ENCODE assay signal across 8 cellular contexts in the genomic region with DNA sequence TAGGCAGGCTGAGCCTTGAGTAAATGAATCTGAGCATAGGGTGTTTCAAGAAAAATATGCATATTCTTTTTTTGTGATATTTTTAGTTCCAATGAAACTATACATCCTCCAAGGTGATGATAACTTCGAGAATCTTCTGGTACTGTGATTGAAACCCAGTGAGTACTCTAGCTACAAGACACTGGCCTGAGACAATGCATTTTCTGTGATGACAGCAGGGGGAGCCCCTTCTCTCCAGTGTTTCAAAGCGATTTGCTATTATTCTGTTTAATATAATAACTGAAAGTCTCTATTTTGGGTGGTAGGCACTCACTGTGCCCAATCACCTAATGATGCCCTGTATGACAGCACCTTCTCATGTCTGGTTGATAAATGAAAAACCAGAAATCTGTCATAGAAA. TPM values are rescaled to one million over a fixed set of nuclear protein-coding genes. Genes with fewer than 3 reads are reported as not detected.
DNase-seq lines count a peak whose midpoint lies in the region; ATAC-seq and TF ChIP-seq lines count a peak whose summit lies in the region.

No MANE protein-coding gene starts in this region.

- H4K20me1 ChIP-seq in Karpas-422 (ENCODE audit: insufficient read depth, low read depth, low read length) = no peaks in the 10 kb centered on the region

- H3K36me3 Mint-ChIP-seq in MCF 10A (ENCODE audit: insufficient read depth, unreplicated experiment) = peaks cover 16% of the 10 kb centered on the region

- H3K4me1 ChIP-seq in Karpas-422 (ENCODE audit: low read length) = peaks cover 45% of the 10 kb centered on the region
- H3K4me1 ChIP-seq in mucosa of descending colon (ENCODE audit: low read depth) = peaks cover 32% of the 10 kb centered on the region
- peaks cover 19 to 22% of the 10 kb centered on the region in 2 donors for H3K4me1 ChIP-seq in uterus

- no peak for TF ChIP-seq POLR2A in uterus (IDR thresholded peaks at IDR 0.05)

- no peak overlapping the region for H3K27ac Mint-ChIP-seq in MCF 10A (ENCODE audit: low read depth, unreplicated experiment)

- peaks cover 27% of the 10 kb centered on the region for H3K4me1 Mint-ChIP-seq in MCF 10A (ENCODE audit: insufficient read depth, unreplicated experiment)

- no TSS peak for BruUV-seq in MCF 10A (replicated peaks; lab: Mats Ljungman, UMichigan)

- H3K36me3 ChIP-seq in Karpas-422 (ENCODE audit: insufficient read depth, low read length) (no peaks in the 10 kb centered on the region), mucosa of descending colon (ENCODE audit: low read depth) (no peaks in the 10 kb centered on the region), uterus (no peaks in the 10 kb centered on the region)

- peak overlapping the region; percentile 98 for H3K4me2 ChIP-seq in Karpas-422 (ENCODE audit: low read depth, low read length, poor library complexity, severe bottlenecking)

- intact Hi-C loops in MCF 10A (cut with micrococcal nuclease) = loop anchor here (1.0 to 2.0 kb wide), 2 partner anchors 33 to 485 kb away; no protein-coding TSS in a partner anchor
- intact Hi-C loops in mucosa of descending colon (cut with DNase I, micrococcal nuclease) = loop anchor here in 1 of 2 donors (10.0 kb wide), 2 partner anchors 103 to 497 kb away; no protein-coding TSS in a partner anchor
- intact Hi-C loops in uterus (cut with DNase I; ENCODE audit: low total_unique reads) = no loop called here

- H3K4me3 ChIP-seq in Karpas-422 (ENCODE audit: low read length) = no peak overlapping the region
- no peak overlapping the region for H3K4me3 ChIP-seq in mucosa of descending colon
- no peak overlapping the region for H3K4me3 ChIP-seq in uterus

- peak; percentile 40 for DNase-seq in Daoy (ENCODE audit: low read depth)
- peak; percentile 88 for DNase-seq in Karpas-422
- peak in 4 of 5 experiments; percentile 39 to 73 (median 42) for DNase-seq in T-helper 2 cell
- DNase-seq in MCF 10A (ENCODE audit: unreplicated experiment) = peak; percentile 82
- DNase-seq in mucosa of descending colon = peak in 1 of 3 donors; percentile 79
- DNase-seq in uterus = peak in 1 of 2 donors; percentile 57
- DNase-seq in NCI-H187 treated with DMSO at 0.1 percent for 48 hours (lab: John Stamatoyannopoulos, UW) = no peak

- peaks cover 9% of the 10 kb centered on the region for H3K9me3 Mint-ChIP-seq in MCF 10A (ENCODE audit: unreplicated experiment)

- no peak overlapping the region for H3K27ac ChIP-seq in Karpas-422 (ENCODE audit: low read length)
- H3K27ac ChIP-seq in uterus = peak overlapping the region; percentile 99 to 100

- H3K27me3 Mint-ChIP-seq in MCF 10A (ENCODE audit: insufficient read depth, unreplicated experiment) = no peaks in the 10 kb centered on the region

- peak; percentile 80 for TF ChIP-seq CTCF in MCF 10A (IDR thresholded peaks at IDR 0.05; ENCODE audit: unreplicated experiment)
- TF ChIP-seq CTCF in mucosa of descending colon (IDR thresholded peaks at IDR 0.05) = peak; percentile 46
- peak; percentile 37 to 59 (median 42) for TF ChIP-seq CTCF in uterus (IDR thresholded peaks at IDR 0.05)

- no peak overlapping the region for H3K4me3 Mint-ChIP-seq in MCF 10A (ENCODE audit: unreplicated experiment)

- H3K9me3 ChIP-seq in Karpas-422 (ENCODE audit: low read length) (no peaks in the 10 kb centered on the region), mucosa of descending colon (no peaks in the 10 kb centered on the region), uterus (no peaks in the 10 kb centered on the region)

- no peak overlapping the region for H3K9ac ChIP-seq in Karpas-422 (ENCODE audit: low read length)

- H2AFZ ChIP-seq in Karpas-422 (ENCODE audit: low read length) = no peak overlapping the region

- ATAC-seq in mucosa of descending colon (no peak), GM21576 (IDR thresholded peaks at IDR 0.05; ENCODE audit: unreplicated experiment) (no peak)

- POLR2A ChIA-PET in MCF 10A (lab: Yijun Ruan, JAX) = interaction anchor here (0.6 to 20.9 kb wide), 13 partner anchors 8 to 486 kb away, joined by 3 to 904 read pairs (median 5); a partner anchor contains a TSS

- H3K79me2 ChIP-seq in Karpas-422 (ENCODE audit: low read length) = no peaks in the 10 kb centered on the region

- no peaks in the 10 kb centered on the region for H3K9me2 ChIP-seq in Karpas-422 (replicated peaks; ENCODE audit: insufficient read depth, low read length)

- CTCF ChIA-PET in MCF 10A (lab: Yijun Ruan, JAX) = interaction anchor here (0.6 to 7.0 kb wide), 14 partner anchors 9 to 1413 kb away, joined by 3 to 65 read pairs (median 4); no protein-coding TSS in a partner anchor

- no peaks in the 10 kb centered on the region for H3K27me3 ChIP-seq in Karpas-422 (ENCODE audit: low read length)
- H3K27me3 ChIP-seq in uterus = no peaks in the 10 kb centered on the region

RNA-seq across cellular contexts. Expression of a gene that starts 12.1 kb away (rescaled TPM):
- total RNA-seq in Daoy (2014; rRNA removed; shearing (Covaris generic)) = 50.6 and 51.9 TPM in 2 replicates
- 14.1 and 16.5 TPM in 2 replicates for total RNA-seq in Karpas-422 (2014; rRNA removed; shearing (Covaris generic); ENCODE audit: low replicate concordance)
- 149 and 217 TPM in 2 replicates for total RNA-seq in MCF 10A (2022)
- 100 to 1,000 TPM; 134 to 180 (median 156) TPM for total RNA-seq in mucosa of descending colon
- total RNA-seq in uterus = 100 to 1,000 TPM in 3 of 4 donors, 10 to 100 TPM in 1; 56.8 to 182 (median 124) TPM
